Comparison of ENCODE assay signal across 27 cellular contexts in genomic region chr9:29969408-29969807, GRCh38.
A peak's percentile ranks its signal among the peaks of the same experiment; 100 is the strongest.
DNase-seq lines count a peak whose midpoint lies in the region; ATAC-seq, FAIRE-seq and TF ChIP-seq lines count a peak whose summit lies in the region.
"Had no signal": no experiment of that assay in that cellular context is flagged by ENCODE, and none has a peak within 500 bp of the region (broad histone marks: within the 10 kb centered on the region; RNA-seq: fewer than 3 reads in every experiment).

No MANE protein-coding gene starts in this region.

- ATAC-seq in stimulated activated effector memory CD8-positive, alpha-beta T cell treated with anti-CD3 and anti-CD28 coated beads, Interleukin-12 subunit alpha, Interleukin-12 subunit beta, amount 100 ng/mL, for 72 hours = peak; percentile 53
- ATAC-seq: GM12878 had no signal

- peaks cover 5% of the 10 kb centered on the region for H3K9me3 Mint-ChIP-seq in stimulated activated effector memory CD8-positive, alpha-beta T cell treated with anti-CD3 and anti-CD28 coated beads, Interleukin-12 subunit alpha, Interleukin-12 subunit beta, amount 100 ng/mL, for 72 hours
- no peaks in the 10 kb centered on the region for H3K9me3 Mint-ChIP-seq in progenitor cell of endocrine pancreas (ENCODE audit: low read depth)

- no peak overlapping the region for H3K27ac Mint-ChIP-seq in stimulated activated effector memory CD8-positive, alpha-beta T cell treated with anti-CD3 and anti-CD28 coated beads, Interleukin-12 subunit alpha, Interleukin-12 subunit beta, amount 100 ng/mL, for 72 hours
- no peak overlapping the region for H3K27ac Mint-ChIP-seq in progenitor cell of endocrine pancreas
- H3K27ac Mint-ChIP-seq: CD14-positive monocyte; CD4-positive, alpha-beta memory T cell; CD4-positive, CD25-positive, alpha-beta regulatory T cell; CD8-positive, alpha-beta memory T cell had no signal

- FAIRE-seq in bronchial epithelial cell (lab: Jason Lieb, UNC) = peak; percentile 7
- FAIRE-seq: A204.1, GM12878, GM12892, GM18507 had no signal

- H3K36me3 ChIP-seq in bronchial epithelial cell (ENCODE audit: control insufficient read depth, insufficient read depth, low read length) (no peaks in the 10 kb centered on the region), tibial artery (no peaks in the 10 kb centered on the region)
- H3K36me3 ChIP-seq: BE2C, BLaER1 had no signal

- H3K36me3 Mint-ChIP-seq in stimulated activated effector memory CD8-positive, alpha-beta T cell treated with anti-CD3 and anti-CD28 coated beads, Interleukin-12 subunit alpha, Interleukin-12 subunit beta, amount 100 ng/mL, for 72 hours = no peaks in the 10 kb centered on the region
- H3K36me3 Mint-ChIP-seq in progenitor cell of endocrine pancreas (ENCODE audit: insufficient read depth) = no peaks in the 10 kb centered on the region
- H3K36me3 Mint-ChIP-seq: CD14-positive monocyte; CD4-positive, alpha-beta memory T cell; CD4-positive, CD25-positive, alpha-beta regulatory T cell; CD8-positive, alpha-beta memory T cell had no signal

- H3K4me1 Mint-ChIP-seq in stimulated activated effector memory CD8-positive, alpha-beta T cell treated with anti-CD3 and anti-CD28 coated beads, Interleukin-12 subunit alpha, Interleukin-12 subunit beta, amount 100 ng/mL, for 72 hours = no peaks in the 10 kb centered on the region
- H3K4me1 Mint-ChIP-seq in progenitor cell of endocrine pancreas (ENCODE audit: low read depth) = no peaks in the 10 kb centered on the region
- H3K4me1 Mint-ChIP-seq: CD14-positive monocyte; CD4-positive, alpha-beta memory T cell; CD4-positive, CD25-positive, alpha-beta regulatory T cell; CD8-positive, alpha-beta memory T cell had no signal

- no peak for TF ChIP-seq CTCF in bronchial epithelial cell (IDR thresholded peaks at IDR 0.05; ENCODE audit: insufficient read depth, low read length, severe bottlenecking)
- TF ChIP-seq CTCF in tibial artery (IDR thresholded peaks at IDR 0.05) = no peak
- TF ChIP-seq CTCF in progenitor cell of endocrine pancreas (IDR thresholded peaks at IDR 0.05; ENCODE audit: unreplicated experiment) = no peak

- no peak overlapping the region for H3K4me3 ChIP-seq in bronchial epithelial cell (ENCODE audit: low read depth, low read length)
- H3K4me3 ChIP-seq in tibial artery = no peak overlapping the region
- H3K4me3 ChIP-seq: BLaER1, GM12878 had no signal

- no peaks in the 10 kb centered on the region for H3K4me1 ChIP-seq in tibial artery
- H3K4me1 ChIP-seq: BLaER1 had no signal

- H3K27me3 ChIP-seq in bronchial epithelial cell (ENCODE audit: control insufficient read depth, insufficient read depth, low read length) (no peaks in the 10 kb centered on the region), tibial artery (no peaks in the 10 kb centered on the region)
- H3K27me3 ChIP-seq: BE2C, BLaER1 had no signal

- H3K27me3 Mint-ChIP-seq in progenitor cell of endocrine pancreas = no peaks in the 10 kb centered on the region
- H3K27me3 Mint-ChIP-seq: CD4-positive, alpha-beta memory T cell; CD4-positive, CD25-positive, alpha-beta regulatory T cell; CD8-positive, alpha-beta memory T cell had no signal

- no peaks in the 10 kb centered on the region for H3K9me3 ChIP-seq in tibial artery
- H3K9me3 ChIP-seq: BE2C, BLaER1 had no signal

- intact Hi-C loops in tibial artery (cut with DNase I; ENCODE audit: low total_unique reads) = no loop called here

- DNase-seq in UCSD-AML1 (lab: John Stamatoyannopoulos, UW; ENCODE audit: unreplicated experiment) (peak; percentile 6), bronchial epithelial cell (ENCODE audit: low read depth) (no peak), tibial artery (no peak), progenitor cell of endocrine pancreas (ENCODE audit: low spot score, unreplicated experiment) (no peak)
- DNase-seq in stimulated activated effector memory CD8-positive, alpha-beta T cell treated with anti-CD3 and anti-CD28 coated beads, Interleukin-12 subunit alpha, Interleukin-12 subunit beta, amount 100 ng/mL, for 72 hours (ENCODE audit: low spot score in 2 of 2) = no peak
- DNase-seq in central memory CD4-positive, alpha-beta T cell = no peak
- DNase-seq: 8988T; ACHN; BE2C; C1 segment of cervical spinal cord; CD4-positive, alpha-beta memory T cell; CD4-positive, CD25-positive, alpha-beta regulatory T cell; CD8-positive, alpha-beta memory T cell; COR-L47; DMS 273 treated with DMSO at 0.1 percent for 48 hours; DMS153; DMS53; DMS79; DND-41; EL; GDM1 had no signal

- no peak overlapping the region for H3K4me3 Mint-ChIP-seq in stimulated activated effector memory CD8-positive, alpha-beta T cell treated with anti-CD3 and anti-CD28 coated beads, Interleukin-12 subunit alpha, Interleukin-12 subunit beta, amount 100 ng/mL, for 72 hours
- no peak overlapping the region for H3K4me3 Mint-ChIP-seq in progenitor cell of endocrine pancreas (ENCODE audit: low read depth)
- H3K4me3 Mint-ChIP-seq: CD14-positive monocyte; CD4-positive, alpha-beta memory T cell; CD4-positive, CD25-positive, alpha-beta regulatory T cell; CD8-positive, alpha-beta memory T cell had no signal

- H3K27ac ChIP-seq in tibial artery = no peak overlapping the region
- H3K27ac ChIP-seq: BLaER1 had no signal
